ENCODE assay signal across 15 cellular contexts in the genomic region with DNA sequence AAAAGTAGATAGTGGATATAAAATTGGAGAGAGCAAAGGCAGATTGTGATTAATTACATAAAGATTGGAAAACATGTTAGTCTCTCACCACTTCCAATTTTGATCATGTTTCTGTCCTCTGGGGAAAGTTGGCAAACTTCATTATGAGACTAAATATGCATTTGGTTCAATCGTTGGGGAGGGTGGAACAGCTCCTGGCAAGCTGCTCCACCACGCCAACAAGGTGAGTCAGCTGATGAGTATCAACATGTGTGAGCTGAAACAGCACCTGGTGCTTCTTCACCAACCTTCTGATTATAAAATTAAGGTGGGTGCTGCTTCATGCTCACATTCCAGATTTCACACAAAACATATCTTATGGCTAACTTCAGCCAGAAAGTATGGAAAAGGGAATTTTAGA.
"Had no signal": no experiment of that assay in that cellular context is flagged by ENCODE, and none has a peak within 500 bp of the region (broad histone marks: within the 10 kb centered on the region; RNA-seq: fewer than 3 reads in every experiment).

No MANE protein-coding gene starts in this region.

- H3K4me1 Mint-ChIP-seq: activated T-helper 17 cell treated with anti-CD3 and anti-CD28 coated beads, Interleukin-2, amount 50 U/mL, for 72 hours had no signal

- DNase-seq: activated CD4-positive, alpha-beta T cell treated with anti-CD3 and anti-CD28 coated beads, Interleukin-2, amount 50 U/mL, for 1 hour; activated naive CD4-positive, alpha-beta T cell treated with anti-CD3 and anti-CD28 coated beads for 36 hours; activated T-cell treated with anti-CD3 and anti-CD28 coated beads for 4 hours; foreskin fibroblast; heart left ventricle; islet precursor cell; left ventricle myocardium inferior; pancreas; retina; T-helper 2 cell; tibial artery had no signal

- H3K27me3 ChIP-seq: esophagus muscularis mucosa, heart left ventricle, pancreas, tibial artery had no signal

- H3K4me1 ChIP-seq: esophagus muscularis mucosa, heart left ventricle, left ventricle myocardium inferior, pancreas, tibial artery had no signal

- H3K9me3 ChIP-seq: esophagus muscularis mucosa, heart left ventricle, left ventricle myocardium inferior, pancreas, tibial artery had no signal

- H3K36me3 ChIP-seq: esophagus muscularis mucosa, heart left ventricle, left ventricle myocardium inferior, pancreas, tibial artery had no signal

- H3K27ac Mint-ChIP-seq: activated naive CD4-positive, alpha-beta T cell treated with anti-CD3 and anti-CD28 coated beads for 36 hours; activated T-helper 17 cell treated with anti-CD3 and anti-CD28 coated beads, Interleukin-2, amount 50 U/mL, for 72 hours had no signal

- H3K27ac ChIP-seq: esophagus muscularis mucosa, heart left ventricle, left ventricle myocardium inferior, pancreas, skin epidermis, tibial artery had no signal

- H3K27me3 Mint-ChIP-seq: activated T-helper 17 cell treated with anti-CD3 and anti-CD28 coated beads, Interleukin-2, amount 50 U/mL, for 72 hours had no signal

- FAIRE-seq: pancreas, TTC549 had no signal

- H3K4me3 ChIP-seq: esophagus muscularis mucosa, heart left ventricle, left ventricle myocardium inferior, pancreas, skin epidermis, tibial artery had no signal

- H3K4me3 Mint-ChIP-seq: activated naive CD4-positive, alpha-beta T cell treated with anti-CD3 and anti-CD28 coated beads for 36 hours; activated T-helper 17 cell treated with anti-CD3 and anti-CD28 coated beads, Interleukin-2, amount 50 U/mL, for 72 hours had no signal
